ENCODE assay signal across 11 cellular contexts in genomic region chr5:133746834-133747233, GRCh38.
A peak's percentile ranks its signal among the peaks of the same experiment; 100 is the strongest.
DNase-seq lines count a peak whose midpoint lies in the region; ATAC-seq and TF ChIP-seq lines count a peak whose summit lies in the region.
"Had no signal": no experiment of that assay in that cellular context is flagged by ENCODE, and none has a peak within 500 bp of the region (broad histone marks: within the 10 kb centered on the region; RNA-seq: fewer than 3 reads in every experiment).

No MANE protein-coding gene starts in this region.

- H3K9me3 Mint-ChIP-seq in activated CD4-positive, alpha-beta T cell treated with anti-CD3 and anti-CD28 coated beads for 36 hours (ENCODE audit: low read depth), result no peaks in the 10 kb centered on the region
- H3K9me3 Mint-ChIP-seq: activated T-helper 17 cell treated with anti-CD3 and anti-CD28 coated beads, Interleukin-2, amount 50 U/mL, for 72 hours had no signal

- H3K9me3 ChIP-seq in MM.1S (replicated peaks; ENCODE audit: insufficient read depth, low read length) (no peaks in the 10 kb centered on the region), psoas muscle (no peaks in the 10 kb centered on the region)
- H3K9me3 ChIP-seq: SJSA1, tibial artery had no signal

- intact Hi-C loops in activated CD4-positive, alpha-beta T cell treated with anti-CD3 and anti-CD28 coated beads for 36 hours (cut with DNase I, micrococcal nuclease), result no loop called here
- intact Hi-C loops in psoas muscle (cut with DNase I), result no loop called here

- H3K4me1 Mint-ChIP-seq in activated CD4-positive, alpha-beta T cell treated with anti-CD3 and anti-CD28 coated beads for 36 hours, result no peaks in the 10 kb centered on the region
- H3K4me1 Mint-ChIP-seq: activated T-helper 17 cell treated with anti-CD3 and anti-CD28 coated beads, Interleukin-2, amount 50 U/mL, for 72 hours had no signal

- H3K36me3 Mint-ChIP-seq in activated CD4-positive, alpha-beta T cell treated with anti-CD3 and anti-CD28 coated beads for 36 hours (ENCODE audit: low read depth), result no peaks in the 10 kb centered on the region

- H2AFZ ChIP-seq in MM.1S (ENCODE audit: low read length), result no peak overlapping the region

- peaks cover 2% of the 10 kb centered on the region for H3K27me3 Mint-ChIP-seq in activated CD4-positive, alpha-beta T cell treated with anti-CD3 and anti-CD28 coated beads for 36 hours

- 82 to 85% (median 83%) methylated on average over 4 of the region's 4 CpGs for WGBS in psoas muscle, 3 donors

- H4K20me1 ChIP-seq in MM.1S (ENCODE audit: insufficient read depth, low read length), result no peaks in the 10 kb centered on the region

- H3K4me3 Mint-ChIP-seq in activated CD4-positive, alpha-beta T cell treated with anti-CD3 and anti-CD28 coated beads for 36 hours, result no peak overlapping the region
- H3K4me3 Mint-ChIP-seq: activated T-helper 17 cell treated with anti-CD3 and anti-CD28 coated beads, Interleukin-2, amount 50 U/mL, for 72 hours had no signal

- no peak overlapping the region for H3K4me2 ChIP-seq in MM.1S (ENCODE audit: low read depth, low read length)

- no peaks in the 10 kb centered on the region for H3F3A ChIP-seq in MM.1S (ENCODE audit: insufficient read depth, low read length)

- POLR2A ChIA-PET in activated CD4-positive, alpha-beta T cell treated with anti-CD3 and anti-CD28 coated beads for 36 hours (lab: Charles Lee), result no interaction called here

- H3K9ac ChIP-seq in MM.1S (ENCODE audit: low read length), result no peak overlapping the region

- H3K27me3 ChIP-seq in MM.1S (replicated peaks; ENCODE audit: insufficient read depth, low read length) (no peaks in the 10 kb centered on the region), brain microvascular endothelial cell (replicated peaks) (no peaks in the 10 kb centered on the region), psoas muscle (ENCODE audit: insufficient read depth in 3 of 3, low read length in 2 of 3) (no peaks in the 10 kb centered on the region)
- H3K27me3 ChIP-seq: SJSA1, tibial artery had no signal

- TF ChIP-seq CTCF in MM.1S (IDR thresholded peaks at IDR 0.05; ENCODE audit: low read length) (peak; percentile 27), brain microvascular endothelial cell (IDR thresholded peaks at IDR 0.05; ENCODE audit: low read depth, low read length, missing control alignments) (peak; percentile 44), psoas muscle (IDR thresholded peaks at IDR 0.05) (no peak)

- H3K27ac Mint-ChIP-seq in activated CD4-positive, alpha-beta T cell treated with anti-CD3 and anti-CD28 coated beads for 36 hours, result no peak overlapping the region
- H3K27ac Mint-ChIP-seq: activated T-helper 17 cell treated with anti-CD3 and anti-CD28 coated beads, Interleukin-2, amount 50 U/mL, for 72 hours had no signal

- H3K27ac ChIP-seq in MM.1S (ENCODE audit: low read length) (no peak overlapping the region), brain microvascular endothelial cell (no peak overlapping the region), psoas muscle (no peak overlapping the region)
- H3K27ac ChIP-seq: SJSA1, tibial artery had no signal

- no peaks in the 10 kb centered on the region for H3K4me1 ChIP-seq in MM.1S (ENCODE audit: low read length)
- peaks cover 10% of the 10 kb centered on the region for H3K4me1 ChIP-seq in psoas muscle
- H3K4me1 ChIP-seq: SJSA1, tibial artery had no signal

- peak; percentile 40 for ATAC-seq in activated CD4-positive, alpha-beta T cell treated with anti-CD3 and anti-CD28 coated beads for 36 hours
- ATAC-seq in psoas muscle, result no peak
- ATAC-seq: activated T-helper 17 cell treated with anti-CD3 and anti-CD28 coated beads, Interleukin-2, amount 50 U/mL, for 72 hours had no signal

- H3K4me3 ChIP-seq in MM.1S (ENCODE audit: low read length) (no peak overlapping the region), brain microvascular endothelial cell (ENCODE audit: low read depth, low read length) (no peak overlapping the region), psoas muscle (no peak overlapping the region)
- H3K4me3 ChIP-seq: SJSA1, tibial artery had no signal

- H3K9me2 ChIP-seq in MM.1S (replicated peaks; ENCODE audit: insufficient read depth, low read length), result no peaks in the 10 kb centered on the region

- H3K79me2 ChIP-seq in MM.1S (ENCODE audit: low read length), result no peaks in the 10 kb centered on the region

- H3K36me3 ChIP-seq in MM.1S (replicated peaks; ENCODE audit: insufficient read depth, low read length) (no peaks in the 10 kb centered on the region), brain microvascular endothelial cell (replicated peaks) (no peaks in the 10 kb centered on the region), psoas muscle (ENCODE audit: insufficient read depth in 1 of 2, low read depth in 1 of 2) (no peaks in the 10 kb centered on the region)
- H3K36me3 ChIP-seq: SJSA1, tibial artery had no signal

- CTCF ChIA-PET in activated CD4-positive, alpha-beta T cell treated with anti-CD3 and anti-CD28 coated beads for 36 hours (lab: Charles Lee), result interaction anchor here (0.6 to 2.9 kb wide), 11 partner anchors 8 to 917 kb away, joined by 3 to 16 read pairs (median 3); no protein-coding TSS in a partner anchor

- DNase-seq in activated CD4-positive, alpha-beta T cell treated with anti-CD3 and anti-CD28 coated beads for 36 hours, result peak; percentile 61
- DNase-seq in activated CD4-positive, alpha-beta T cell treated with anti-CD3 and anti-CD28 coated beads, Interleukin-2, amount 50 U/mL, for 4 hours, result no peak
- DNase-seq in MM.1S (no peak), brain microvascular endothelial cell (no peak), AG20443 (ENCODE audit: low spot score) (no peak), AG08395 (ENCODE audit: low spot score) (no peak), psoas muscle (no peak)
- peak; percentile 15 for DNase-seq in stimulated activated CD4-positive, alpha-beta T cell treated with anti-CD3 and anti-CD28 coated beads, Interleukin-4, amount 100 ng/mL, for 1 hour
- DNase-seq: tibial artery had no signal

- in situ Hi-C loops in brain microvascular endothelial cell (cut with HindIII; ENCODE audit: low pct_ligation_motif_present, low sequenced_read_pairs), result no loop called here

Comparison
In these comparisons a context has a peak if more than half of its experiments do, and no peak if none do; other contexts are left out.
1. DNase-seq: peak in activated CD4-positive, alpha-beta T cell treated with anti-CD3 and anti-CD28 coated beads for 36 hours (single experiment) and stimulated activated CD4-positive, alpha-beta T cell treated with anti-CD3 and anti-CD28 coated beads, Interleukin-4, amount 100 ng/mL, for 1 hour (single experiment); none in activated CD4-positive, alpha-beta T cell treated with anti-CD3 and anti-CD28 coated beads, Interleukin-2, amount 50 U/mL, for 4 hours (0 of 2), MM.1S (single experiment), brain microvascular endothelial cell (single experiment), AG20443 (single experiment), AG08395 (single experiment) and psoas muscle (0 of 2).